ENCODE assay signal across 29 cellular contexts in genomic region chr19:49434907-49435577, GRCh38. TPM values are rescaled to one million over a fixed set of nuclear protein-coding genes. Genes with fewer than 3 reads are reported as not detected.
DNase-seq lines count a peak whose midpoint lies in the region; ATAC-seq and TF ChIP-seq lines count a peak whose summit lies in the region.
"Had no signal": no experiment of that assay in that cellular context is flagged by ENCODE, and none has a peak within 500 bp of the region (broad histone marks: within the 10 kb centered on the region; RNA-seq: fewer than 3 reads in every experiment).

No MANE protein-coding gene starts in this region.

- no peaks in the 10 kb centered on the region for H3K4me1 ChIP-seq in osteoblast (ENCODE audit: insufficient read depth, low read length)
- H3K4me1 ChIP-seq: ascending aorta had no signal

- H3K36me3 Mint-ChIP-seq in activated naive CD4-positive, alpha-beta T cell treated with anti-CD3 and anti-CD28 coated beads, Interleukin-2, amount 50 U/mL, for 24 hours = peaks cover 2% of the 10 kb centered on the region
- H3K36me3 Mint-ChIP-seq: activated naive CD8-positive, alpha-beta T cell treated with anti-CD3 and anti-CD28 coated beads, Interleukin-2, amount 10 ng/mL, durations not matched to agents 7 days and 5 days had no signal

- no peak for DNase-seq in activated naive CD4-positive, alpha-beta T cell treated with anti-CD3 and anti-CD28 coated beads, Interleukin-2, amount 50 U/mL, for 16 hours
- DNase-seq in NCI-H69 (lab: John Stamatoyannopoulos, UW) = peak; percentile 27
- DNase-seq in cerebellar cortex (ENCODE audit: low spot score) = peak; percentile 90
- peak; percentile 85 for DNase-seq in osteoblast (ENCODE audit: insufficient read length, low spot score, missing footprints)
- DNase-seq in HuH-7.5 (ENCODE audit: low spot score) = no peak
- no peak for DNase-seq in stimulated activated naive CD4-positive, alpha-beta T cell treated with Interleukin-2 at 50 U/mL for 16 hours (lab: John Stamatoyannopoulos, UW)
- DNase-seq: ACHN; activated CD4-positive, alpha-beta T cell treated with anti-CD3 and anti-CD28 coated beads for 4 hours; activated effector memory CD4-positive, alpha-beta T cell treated with Interleukin-2 at 50 U/mL for 16 hours; activated naive CD8-positive, alpha-beta T cell treated with anti-CD3 and anti-CD28 coated beads, Interleukin-2, amount 10 ng/mL, durations not matched to agents 7 days and 5 days; DMS79; HFFc6; kidney; midbrain; MV-4-11; naive thymus-derived CD4-positive, alpha-beta T cell; NCI-H1694 treated with DMSO at 0.1 percent for 48 hours; NCI-H2171 treated with DMSO at 0.1 percent for 48 hours; NCI-H524; ovary; retina; small intestine; T-helper 2 cell; upper lobe of left lung had no signal

- no peak overlapping the region for H3K4me2 ChIP-seq in osteoblast (ENCODE audit: insufficient read depth, low read length)

- no peaks in the 10 kb centered on the region for H3K79me2 ChIP-seq in osteoblast (ENCODE audit: insufficient read depth, low read length)

- H3K27ac Mint-ChIP-seq in activated naive CD4-positive, alpha-beta T cell treated with anti-CD3 and anti-CD28 coated beads, Interleukin-2, amount 50 U/mL, for 24 hours = peak overlapping the region; percentile 5
- H3K27ac Mint-ChIP-seq: activated naive CD8-positive, alpha-beta T cell treated with anti-CD3 and anti-CD28 coated beads, Interleukin-2, amount 10 ng/mL, durations not matched to agents 7 days and 5 days; HFFc6 had no signal

- H4K20me1 ChIP-seq in osteoblast (ENCODE audit: insufficient read depth, low read length) = no peaks in the 10 kb centered on the region

- H3K36me3 ChIP-seq in osteoblast (ENCODE audit: insufficient read depth, low read length) = no peaks in the 10 kb centered on the region
- H3K36me3 ChIP-seq: ascending aorta, ovary, upper lobe of left lung had no signal

- H3K27me3 Mint-ChIP-seq in activated naive CD4-positive, alpha-beta T cell treated with anti-CD3 and anti-CD28 coated beads, Interleukin-2, amount 50 U/mL, for 24 hours = peaks cover 69% of the 10 kb centered on the region

- H3K27ac ChIP-seq in osteoblast (ENCODE audit: low read depth, low read length) = no peak overlapping the region
- H3K27ac ChIP-seq: ascending aorta, ovary, upper lobe of left lung had no signal

- H3K9me3 ChIP-seq in osteoblast (ENCODE audit: low read depth, low read length) = no peaks in the 10 kb centered on the region
- H3K9me3 ChIP-seq: ascending aorta, ovary, upper lobe of left lung had no signal

- ATAC-seq in activated CD4-positive, CD25-positive, alpha-beta regulatory T cell treated with anti-CD3 and anti-CD28 coated beads, Interleukin-2, amount 50 U/mL, for 24 hours = no peak
- ATAC-seq: naive thymus-derived CD4-positive, alpha-beta T cell had no signal

- no peak overlapping the region for H2AFZ ChIP-seq in osteoblast (ENCODE audit: low read length)

- no peak overlapping the region for H3K4me3 ChIP-seq in osteoblast (ENCODE audit: insufficient read depth, low read length)
- H3K4me3 ChIP-seq: ascending aorta, ovary, upper lobe of left lung had no signal

- peaks cover 74% of the 10 kb centered on the region for H3K27me3 ChIP-seq in osteoblast (ENCODE audit: insufficient read depth, low read length)

- H3K9me3 Mint-ChIP-seq in activated naive CD4-positive, alpha-beta T cell treated with anti-CD3 and anti-CD28 coated beads, Interleukin-2, amount 50 U/mL, for 24 hours = no peaks in the 10 kb centered on the region
- H3K9me3 Mint-ChIP-seq: activated naive CD8-positive, alpha-beta T cell treated with anti-CD3 and anti-CD28 coated beads, Interleukin-2, amount 10 ng/mL, durations not matched to agents 7 days and 5 days had no signal

- TF ChIP-seq CTCF in osteoblast (IDR thresholded peaks at IDR 0.05; ENCODE audit: extremely low read depth, low read depth, low read length) = no peak

- H3K4me1 Mint-ChIP-seq in activated naive CD4-positive, alpha-beta T cell treated with anti-CD3 and anti-CD28 coated beads, Interleukin-2, amount 50 U/mL, for 24 hours = peaks cover 20% of the 10 kb centered on the region

- H3K4me3 Mint-ChIP-seq in activated naive CD4-positive, alpha-beta T cell treated with anti-CD3 and anti-CD28 coated beads, Interleukin-2, amount 50 U/mL, for 24 hours = no peak overlapping the region
- H3K4me3 Mint-ChIP-seq: activated naive CD8-positive, alpha-beta T cell treated with anti-CD3 and anti-CD28 coated beads, Interleukin-2, amount 10 ng/mL, durations not matched to agents 7 days and 5 days; HFFc6 had no signal

RNA-seq across cellular contexts. Expression of gene SLC17A7, which starts 6.3 kb away (rescaled TPM):
- total RNA-seq in osteoblast = under 0.01 TPM in 2 replicates

RNA-seq across cellular contexts. Expression of gene GFY, which starts 9.9 kb away (rescaled TPM):
- not detected in 2 replicates for total RNA-seq in osteoblast
- total RNA-seq: activated naive CD8-positive, alpha-beta T cell treated with anti-CD3 and anti-CD28 coated beads, Interleukin-2, amount 10 ng/mL, durations not matched to agents 7 days and 5 days; ascending aorta; HFFc6; kidney; LHCN-M2; liver; naive thymus-derived CD4-positive, alpha-beta T cell; ovary; upper lobe of left lung had no signal

RNA-seq across cellular contexts. Expression of gene PTH2, which starts 11.8 kb away (rescaled TPM):
- not detected in 2 replicates for total RNA-seq in osteoblast
- total RNA-seq: activated naive CD8-positive, alpha-beta T cell treated with anti-CD3 and anti-CD28 coated beads, Interleukin-2, amount 10 ng/mL, durations not matched to agents 7 days and 5 days; ascending aorta; HFFc6; kidney; LHCN-M2; liver; naive thymus-derived CD4-positive, alpha-beta T cell; ovary; upper lobe of left lung had no signal

RNA-seq across cellular contexts. Expression of gene PIH1D1, which starts 16.6 kb away (rescaled TPM):
- 79.3 and 80.7 TPM in 2 replicates for total RNA-seq in osteoblast

RNA-seq across cellular contexts. Expression of gene ALDH16A1, which starts 18.0 kb away (rescaled TPM):
- total RNA-seq in osteoblast = 26.4 and 32.7 TPM in 2 replicates

Comparison
In these comparisons a context has a peak if more than half of its experiments do, and no peak if none do; other contexts are left out.
1. DNase-seq: peak in NCI-H69 (single experiment), cerebellar cortex (single experiment) and osteoblast (single experiment); none in activated naive CD4-positive, alpha-beta T cell treated with anti-CD3 and anti-CD28 coated beads, Interleukin-2, amount 50 U/mL, for 16 hours (single experiment), HuH-7.5 (single experiment) and stimulated activated naive CD4-positive, alpha-beta T cell treated with Interleukin-2 at 50 U/mL for 16 hours (single experiment).